In the genomic region with DNA sequence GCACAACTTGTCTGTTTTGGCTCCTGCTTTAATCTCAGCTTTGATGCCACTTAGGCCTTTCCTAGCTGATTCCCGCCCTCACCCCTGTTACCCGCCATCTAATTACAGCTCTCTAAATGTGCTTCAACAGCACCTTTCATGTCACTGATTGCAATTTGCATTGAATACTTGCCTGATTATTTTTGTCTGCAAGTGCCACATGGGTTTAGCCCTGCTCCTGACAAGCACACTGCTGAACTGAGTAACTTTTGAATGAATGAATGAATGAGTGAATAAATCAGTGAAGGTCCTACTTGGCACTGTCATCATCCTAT, we compare ENCODE assay signal across 9 cellular contexts. TPM values are rescaled to one million over a fixed set of nuclear protein-coding genes. Genes with fewer than 3 reads are reported as not detected.
A peak's percentile ranks its signal among the peaks of the same experiment; 100 is the strongest.
DNase-seq lines count a peak whose midpoint lies in the region; ATAC-seq and TF ChIP-seq lines count a peak whose summit lies in the region.
"Had no signal": no experiment of that assay in that cellular context is flagged by ENCODE, and none has a peak within 500 bp of the region (broad histone marks: within the 10 kb centered on the region; RNA-seq: fewer than 3 reads in every experiment).

No MANE protein-coding gene starts in this region.

- DNase-seq in right atrium auricular region (ENCODE audit: low spot score): no peak
- DNase-seq in Right ventricle myocardium inferior (ENCODE audit: missing footprints): no peak
- no peak for DNase-seq in activated naive CD8-positive, alpha-beta T cell treated with anti-CD3 and anti-CD28 coated beads, Interleukin-2, amount 10 ng/mL, durations not matched to agents 7 days and 5 days
- no peak for DNase-seq in right lobe of liver
- no peak for DNase-seq in uterus
- DNase-seq in RKO (ENCODE audit: low spot score): no peak
- no peak for DNase-seq in epidermal melanocyte (ENCODE audit: insufficient read length, low spot score)

- ATAC-seq in Right ventricle myocardium inferior: no peak
- no peak for ATAC-seq in activated naive CD8-positive, alpha-beta T cell treated with anti-CD3 and anti-CD28 coated beads, Interleukin-2, amount 10 ng/mL, durations not matched to agents 7 days and 5 days (ENCODE audit: low read depth)
- ATAC-seq in right lobe of liver: no peak
- ATAC-seq in GM19035 (IDR thresholded peaks at IDR 0.05; ENCODE audit: unreplicated experiment): no peak

- WGBS in right lobe of liver (ENCODE audit: insufficient coverage, low coverage, low lambda C conversion rate, missing lambda C conversion rate): 83% methylated on average over 2 of the region's 2 CpGs

- H3K9me3 Mint-ChIP-seq in activated naive CD8-positive, alpha-beta T cell treated with anti-CD3 and anti-CD28 coated beads, Interleukin-2, amount 10 ng/mL, durations not matched to agents 7 days and 5 days: no peaks in the 10 kb centered on the region

- H3K4me1 ChIP-seq in right atrium auricular region: peaks cover 0 to 22% of the 10 kb centered on the region in 2 donors
- H3K4me1 ChIP-seq in right lobe of liver: peaks cover 0 to 25% (median 12%) of the 10 kb centered on the region in 4 donors
- peaks cover 0 to 5% of the 10 kb centered on the region in 2 donors for H3K4me1 ChIP-seq in uterus

- TF ChIP-seq POLR2A in right lobe of liver (IDR thresholded peaks at IDR 0.05): no peak
- no peak for TF ChIP-seq POLR2A in uterus (IDR thresholded peaks at IDR 0.05)

- no peaks in the 10 kb centered on the region for H3K36me3 ChIP-seq in right atrium auricular region
- no peaks in the 10 kb centered on the region for H3K36me3 ChIP-seq in right lobe of liver
- H3K36me3 ChIP-seq in uterus: no peaks in the 10 kb centered on the region

- H3K27ac ChIP-seq in right atrium auricular region: peak overlapping the region; percentile 85 to 88
- peak overlapping the region; percentile 77 to 82 (median 80) for H3K27ac ChIP-seq in right lobe of liver
- peak overlapping the region; percentile 80 to 84 for H3K27ac ChIP-seq in uterus

- peaks cover 20% of the 10 kb centered on the region for H3K4me1 Mint-ChIP-seq in activated naive CD8-positive, alpha-beta T cell treated with anti-CD3 and anti-CD28 coated beads, Interleukin-2, amount 10 ng/mL, durations not matched to agents 7 days and 5 days

- no peak for TF ChIP-seq CTCF in right atrium auricular region (IDR thresholded peaks at IDR 0.05)
- no peak for TF ChIP-seq CTCF in right lobe of liver (IDR thresholded peaks at IDR 0.05)
- TF ChIP-seq CTCF in uterus (IDR thresholded peaks at IDR 0.05): no peak

- H3K27me3 Mint-ChIP-seq in activated naive CD8-positive, alpha-beta T cell treated with anti-CD3 and anti-CD28 coated beads, Interleukin-2, amount 10 ng/mL, durations not matched to agents 7 days and 5 days: peaks cover 46% of the 10 kb centered on the region

- H3K9me3 ChIP-seq in right atrium auricular region (no peaks in the 10 kb centered on the region), right lobe of liver (no peaks in the 10 kb centered on the region), uterus (no peaks in the 10 kb centered on the region)

- H3K27me3 ChIP-seq in right atrium auricular region: no peaks in the 10 kb centered on the region
- no peaks in the 10 kb centered on the region for H3K27me3 ChIP-seq in right lobe of liver
- no peaks in the 10 kb centered on the region for H3K27me3 ChIP-seq in uterus

- peaks cover 2% of the 10 kb centered on the region for H3K36me3 Mint-ChIP-seq in activated naive CD8-positive, alpha-beta T cell treated with anti-CD3 and anti-CD28 coated beads, Interleukin-2, amount 10 ng/mL, durations not matched to agents 7 days and 5 days

- intact Hi-C loops in Right ventricle myocardium inferior (cut with DNase I) (loop anchor here (2.0 to 5.0 kb wide), 2 partner anchors 65 to 121 kb away; partner anchors contain the start of gene GOPC), right lobe of liver (cut with DNase I) (loop anchor here in 1 of 2 donors (5.0 kb wide), 1 partner anchor 70 kb away; no protein-coding TSS in a partner anchor), uterus (cut with DNase I; ENCODE audit: low total_unique reads) (no loop called here)

- peak overlapping the region; percentile 77 to 80 for H3K4me3 ChIP-seq in right atrium auricular region
- peak overlapping the region; percentile 64 to 80 (median 67) for H3K4me3 ChIP-seq in right lobe of liver
- H3K4me3 ChIP-seq in uterus: peak overlapping the region; percentile 71 to 85

- no peak overlapping the region for H3K27ac Mint-ChIP-seq in activated naive CD8-positive, alpha-beta T cell treated with anti-CD3 and anti-CD28 coated beads, Interleukin-2, amount 10 ng/mL, durations not matched to agents 7 days and 5 days
- H3K27ac Mint-ChIP-seq: activated naive CD4-positive, alpha-beta T cell treated with anti-CD3 and anti-CD28 coated beads, Interleukin-2, amount 50 U/mL, for 72 hours had no signal

- POLR2A ChIA-PET in activated naive CD8-positive, alpha-beta T cell treated with anti-CD3 and anti-CD28 coated beads, Interleukin-2, amount 10 ng/mL, durations not matched to agents 7 days and 5 days (lab: Charles Lee): interaction anchor here (2.3 to 3.3 kb wide), 2 partner anchors 67 to 120 kb away, joined by 10 to 32 read pairs; partner anchors contain the start of gene GOPC

- peak overlapping the region; percentile 85 for H3K4me3 Mint-ChIP-seq in activated naive CD8-positive, alpha-beta T cell treated with anti-CD3 and anti-CD28 coated beads, Interleukin-2, amount 10 ng/mL, durations not matched to agents 7 days and 5 days

RNA-seq across cellular contexts. Expression of gene DCBLD1, which starts 0.6 kb away (rescaled TPM):
- total RNA-seq in right atrium auricular region (1 to 10 TPM; 6.3 to 7.1 TPM), Right ventricle myocardium inferior (6.1 TPM), right lobe of liver (10 to 100 TPM in 4 of 6 experiments, 1 to 10 TPM in 2; 7.6 to 22.8 (median 10.8) TPM), uterus (10 to 100 TPM in 1 of 4 donors, 1 to 10 TPM in 3; 2.4 to 15.5 (median 4.5) TPM)
- total RNA-seq in activated naive CD8-positive, alpha-beta T cell treated with anti-CD3 and anti-CD28 coated beads, Interleukin-2, amount 10 ng/mL, durations not matched to agents 7 days and 5 days: 1 to 10 TPM; 5.6 to 6.2 TPM

RNA-seq across cellular contexts. Expression of gene ROS1, which starts 56.1 kb away (rescaled TPM):
- not detected for total RNA-seq in right atrium auricular region
- 0.08 TPM for total RNA-seq in Right ventricle myocardium inferior
- total RNA-seq in activated naive CD8-positive, alpha-beta T cell treated with anti-CD3 and anti-CD28 coated beads, Interleukin-2, amount 10 ng/mL, durations not matched to agents 7 days and 5 days: not detected
- under 1 TPM in 3 of 6 experiments, not detected in 3; 0.07 to 0.12 (median 0.07) TPM for total RNA-seq in right lobe of liver
- 1 to 10 TPM in 1 of 4 donors, not detected in 3; 2.0 TPM for total RNA-seq in uterus
- total RNA-seq: activated naive CD4-positive, alpha-beta T cell treated with anti-CD3 and anti-CD28 coated beads, Interleukin-2, amount 50 U/mL, for 72 hours had no signal
